In genomic region chr16:88465387-88465983, GRCh38 we compare ENCODE assay signal across 22 cellular contexts. TPM values are rescaled to one million over a fixed set of nuclear protein-coding genes. Genes with fewer than 3 reads are reported as not detected.
A peak's percentile ranks its signal among the peaks of the same experiment; 100 is the strongest.
DNase-seq lines count a peak whose midpoint lies in the region; ATAC-seq and TF ChIP-seq lines count a peak whose summit lies in the region.
"Had no signal": no experiment of that assay in that cellular context is flagged by ENCODE, and none has a peak within 500 bp of the region (broad histone marks: within the 10 kb centered on the region; RNA-seq: fewer than 3 reads in every experiment).

No MANE protein-coding gene starts in this region.

- no peaks in the 10 kb centered on the region for H3K9me3 Mint-ChIP-seq in effector memory CD8-positive, alpha-beta T cell
- no peaks in the 10 kb centered on the region for H3K9me3 Mint-ChIP-seq in stimulated activated naive B cell treated with anti-CD40 and anti-IgM and Interleukin-4, amounts not matched to agents 10 μg/mL and 1 μg/mL and 100 μg/mL, for 72 hours

- WGBS in right cardiac atrium = 90% methylated on average over 22 of the region's 22 CpGs

- no peak for ATAC-seq in right cardiac atrium
- ATAC-seq in effector memory CD8-positive, alpha-beta T cell (replicated peaks) = no peak
- ATAC-seq in stimulated activated naive B cell treated with anti-CD40 and anti-IgM and Interleukin-4, amounts not matched to agents 10 μg/mL and 1 μg/mL and 100 μg/mL, for 72 hours (replicated peaks) = no peak
- no peak for ATAC-seq in GM18867 (IDR thresholded peaks at IDR 0.05; ENCODE audit: unreplicated experiment)
- ATAC-seq: foreskin keratinocyte had no signal

- H3K27ac ChIP-seq in right atrium auricular region (peak overlapping the region; percentile 4 to 18), right cardiac atrium (ENCODE audit: low read length) (no peak overlapping the region), PC-9 (no peak overlapping the region)
- H3K27ac ChIP-seq: ascending aorta, dorsolateral prefrontal cortex, foreskin keratinocyte, prostate gland had no signal

- POLR2A ChIA-PET in PC-9 (lab: Charles Lee; ENCODE audit: unreplicated experiment) = no interaction called here

- H3K4me1 Mint-ChIP-seq in effector memory CD8-positive, alpha-beta T cell (ENCODE audit: low read depth in 2 of 2) = peaks cover 43 to 50% of the 10 kb centered on the region in 2 donors
- H3K4me1 Mint-ChIP-seq in stimulated activated naive B cell treated with anti-CD40 and anti-IgM and Interleukin-4, amounts not matched to agents 10 μg/mL and 1 μg/mL and 100 μg/mL, for 72 hours = peaks cover 57 to 94% of the 10 kb centered on the region in 2 donors

- no peaks in the 10 kb centered on the region for H3K79me2 ChIP-seq in PC-9 (ENCODE audit: low read depth)

- H3K36me3 ChIP-seq in right atrium auricular region (no peaks in the 10 kb centered on the region), PC-9 (ENCODE audit: low read depth) (no peaks in the 10 kb centered on the region)
- H3K36me3 ChIP-seq: ascending aorta, prostate gland had no signal

- TF ChIP-seq CTCF in right atrium auricular region (IDR thresholded peaks at IDR 0.05) (no peak), PC-9 (conservative IDR thresholded peaks at IDR 0.05) (no peak)

- no peaks in the 10 kb centered on the region for H3K27me3 ChIP-seq in right atrium auricular region
- H3K27me3 ChIP-seq in right cardiac atrium (ENCODE audit: control insufficient read depth, insufficient read depth) = no peaks in the 10 kb centered on the region
- no peaks in the 10 kb centered on the region for H3K27me3 ChIP-seq in PC-9 (ENCODE audit: insufficient read depth, low read depth)
- H3K27me3 ChIP-seq: ascending aorta, dorsolateral prefrontal cortex, foreskin keratinocyte had no signal

- no peak overlapping the region for H3K4me2 ChIP-seq in PC-9

- no TSS peak for BruUV-seq in PC-9 (replicated peaks; lab: Mats Ljungman, UMichigan)

- H4K20me1 ChIP-seq in PC-9 (ENCODE audit: insufficient read depth) = peaks cover 14% of the 10 kb centered on the region

- DNase-seq in right atrium auricular region (ENCODE audit: low spot score) (no peak), right cardiac atrium (no peak), NCI-H2171 (lab: John Stamatoyannopoulos, UW) (peak; percentile 73), PC-9 (no peak), UCSD-AML1 (lab: John Stamatoyannopoulos, UW; ENCODE audit: unreplicated experiment) (no peak)
- DNase-seq in effector memory CD8-positive, alpha-beta T cell = no peak
- no peak for DNase-seq in stimulated activated naive B cell treated with anti-CD40 and anti-IgM and Interleukin-4, amounts not matched to agents 10 μg/mL and 1 μg/mL and 100 μg/mL, for 72 hours
- DNase-seq: activated CD8-positive, alpha-beta memory T cell treated with anti-CD3 and anti-CD28 coated beads, Interleukin-2, amount 10 ng/mL, durations not matched to agents 7 days and 5 days; central memory CD4-positive, alpha-beta T cell; DND-41; dorsolateral prefrontal cortex; foreskin keratinocyte; NCI-H2029; NCI-H510A; SHP77 treated with DMSO at 0.1 percent for 48 hours; stimulated activated CD4-positive, alpha-beta T cell treated with anti-CD3 and anti-CD28 coated beads, Interleukin-2, amount 100 ng/mL, for 24 hours; stimulated activated naive CD4-positive, alpha-beta T cell; T-helper 1 cell had no signal

- H3K9me2 ChIP-seq in PC-9 (ENCODE audit: insufficient read depth) = no peaks in the 10 kb centered on the region

- no peak overlapping the region for H2AFZ ChIP-seq in PC-9

- H3K4me1 ChIP-seq in right atrium auricular region = peaks cover 0 to 44% of the 10 kb centered on the region in 2 donors
- peaks cover 9% of the 10 kb centered on the region for H3K4me1 ChIP-seq in right cardiac atrium (ENCODE audit: control insufficient read depth, insufficient read depth, low read length)
- H3K4me1 ChIP-seq in PC-9 (replicated peaks; ENCODE audit: insufficient read depth) = no peaks in the 10 kb centered on the region
- H3K4me1 ChIP-seq: ascending aorta, foreskin keratinocyte, prostate gland had no signal

- intact Hi-C loops in right cardiac atrium (cut with DNase I) (no loop called here), PC-9 (cut with micrococcal nuclease; ENCODE audit: unreplicated experiment) (no loop called here)

- H3F3A ChIP-seq in PC-9 (ENCODE audit: insufficient read depth, low read depth) = no peaks in the 10 kb centered on the region

- peaks cover 79% of the 10 kb centered on the region for H3K36me3 Mint-ChIP-seq in effector memory CD8-positive, alpha-beta T cell (ENCODE audit: insufficient read depth)
- peaks cover 6% of the 10 kb centered on the region in 2 donors for H3K36me3 Mint-ChIP-seq in stimulated activated naive B cell treated with anti-CD40 and anti-IgM and Interleukin-4, amounts not matched to agents 10 μg/mL and 1 μg/mL and 100 μg/mL, for 72 hours
- H3K36me3 Mint-ChIP-seq: activated CD8-positive, alpha-beta memory T cell treated with anti-CD3 and anti-CD28 coated beads, Interleukin-2, amount 10 ng/mL, durations not matched to agents 7 days and 5 days; activated naive CD8-positive, alpha-beta T cell had no signal

- peak overlapping the region; percentile 44 to 54 for H3K4me3 Mint-ChIP-seq in effector memory CD8-positive, alpha-beta T cell
- peak overlapping the region in 1 of 2 donors; percentile 68 for H3K4me3 Mint-ChIP-seq in stimulated activated naive B cell treated with anti-CD40 and anti-IgM and Interleukin-4, amounts not matched to agents 10 μg/mL and 1 μg/mL and 100 μg/mL, for 72 hours
- H3K4me3 Mint-ChIP-seq: activated CD8-positive, alpha-beta memory T cell treated with anti-CD3 and anti-CD28 coated beads, Interleukin-2, amount 10 ng/mL, durations not matched to agents 7 days and 5 days; activated naive CD8-positive, alpha-beta T cell had no signal

- H3K9me3 ChIP-seq in right atrium auricular region (no peaks in the 10 kb centered on the region), right cardiac atrium (ENCODE audit: control insufficient read depth, low read length) (no peaks in the 10 kb centered on the region), PC-9 (ENCODE audit: insufficient read depth, low read depth) (no peaks in the 10 kb centered on the region)
- H3K9me3 ChIP-seq: ascending aorta, prostate gland had no signal

- CTCF ChIA-PET in PC-9 (lab: Charles Lee) = no interaction called here

- H3K4me3 ChIP-seq in right atrium auricular region = no peak overlapping the region
- no peak overlapping the region for H3K4me3 ChIP-seq in right cardiac atrium (ENCODE audit: low read length)
- H3K4me3 ChIP-seq in PC-9 = no peak overlapping the region
- H3K4me3 ChIP-seq: ascending aorta, dorsolateral prefrontal cortex, prostate gland had no signal

- H3K27me3 Mint-ChIP-seq in effector memory CD8-positive, alpha-beta T cell = no peaks in the 10 kb centered on the region
- H3K27me3 Mint-ChIP-seq in stimulated activated naive B cell treated with anti-CD40 and anti-IgM and Interleukin-4, amounts not matched to agents 10 μg/mL and 1 μg/mL and 100 μg/mL, for 72 hours = no peaks in the 10 kb centered on the region
- H3K27me3 Mint-ChIP-seq: activated CD8-positive, alpha-beta memory T cell treated with anti-CD3 and anti-CD28 coated beads, Interleukin-2, amount 10 ng/mL, durations not matched to agents 7 days and 5 days; activated naive CD8-positive, alpha-beta T cell had no signal

- H3K27ac Mint-ChIP-seq in effector memory CD8-positive, alpha-beta T cell = peak overlapping the region; percentile 85
- peak overlapping the region; percentile 25 for H3K27ac Mint-ChIP-seq in stimulated activated naive B cell treated with anti-CD40 and anti-IgM and Interleukin-4, amounts not matched to agents 10 μg/mL and 1 μg/mL and 100 μg/mL, for 72 hours
- H3K27ac Mint-ChIP-seq: activated naive CD8-positive, alpha-beta T cell had no signal

RNA-seq across cellular contexts. Expression of gene ZFPM1, which starts 12.4 kb away (rescaled TPM):
- 1 to 10 TPM; 1.7 to 2.4 TPM for total RNA-seq in right atrium auricular region
- total RNA-seq in right cardiac atrium = 10 to 100 TPM in 1 of 4 donors, 1 to 10 TPM in 3; 8.1 to 11.4 (median 8.7) TPM
- 7.7 TPM for polyA plus RNA-seq in right cardiac atrium
- total RNA-seq in PC-9 (2021) = 19.7 and 20.0 TPM in 2 replicates

Comparison
In these comparisons a context has a peak if more than half of its experiments do, and no peak if none do; other contexts are left out.
1. H3K27ac ChIP-seq: peak in right atrium auricular region (2 of 2); none in right cardiac atrium (single experiment) and PC-9 (single experiment).